In genomic region chr18:39406941-39407340, GRCh38 we compare ENCODE assay signal across 21 cellular contexts.
DNase-seq lines count a peak whose midpoint lies in the region; ATAC-seq and TF ChIP-seq lines count a peak whose summit lies in the region.
"Had no signal": no experiment of that assay in that cellular context is flagged by ENCODE, and none has a peak within 500 bp of the region (broad histone marks: within the 10 kb centered on the region; RNA-seq: fewer than 3 reads in every experiment).

No MANE protein-coding gene starts in this region.

- H3K27me3 ChIP-seq in OCI-LY3 (ENCODE audit: low read depth, low read length) (no peaks in the 10 kb centered on the region), prostate gland (replicated peaks; ENCODE audit: insufficient read depth) (no peaks in the 10 kb centered on the region)
- H3K27me3 ChIP-seq: BLaER1 treated with 17β-estradiol and CSF1 and Interleukin-3, amounts not matched to agents 10 nM and 100 nM; MG63 had no signal

- no peaks in the 10 kb centered on the region for H4K20me1 ChIP-seq in OCI-LY3 (ENCODE audit: insufficient read depth, low read length)
- H4K20me1 ChIP-seq: BLaER1 treated with 17β-estradiol and CSF1 and Interleukin-3, amounts not matched to agents 10 nM and 100 nM had no signal

- DNase-seq in DMS153 (lab: John Stamatoyannopoulos, UW) (peak; percentile 33), DMS153 treated with DMSO at 0.1 percent for 48 hours (lab: John Stamatoyannopoulos, UW; ENCODE audit: unreplicated experiment) (no peak), NCI-H146 treated with DMSO at 0.1 percent for 48 hours (lab: John Stamatoyannopoulos, UW; ENCODE audit: unreplicated experiment) (peak; percentile 55), prostate gland (ENCODE audit: low spot score) (peak; percentile 27), sciatic nerve (ENCODE audit: low spot score) (no peak), cerebellar nuclear complex (lab: John Stamatoyannopoulos, UW) (no peak)
- DNase-seq: 8988T; CD4-positive, alpha-beta memory T cell; EL; GF-D8; Kasumi-1; MG63; NCI-H1436 treated with DMSO at 0.1 percent for 48 hours; NCI-H446; NCI-H82; PC-9; RPMI8226; SHP77 had no signal

- H3K4me3 ChIP-seq in OCI-LY3 (ENCODE audit: low read length): no peak overlapping the region
- no peak overlapping the region for H3K4me3 ChIP-seq in prostate gland
- H3K4me3 ChIP-seq: BLaER1 treated with 17β-estradiol and CSF1 and Interleukin-3, amounts not matched to agents 10 nM and 100 nM; MG63; PC-9 had no signal

- no peak for TF ChIP-seq POLR2A in prostate gland (IDR thresholded peaks at IDR 0.05)

- H3K36me3 ChIP-seq in OCI-LY3 (replicated peaks; ENCODE audit: low read depth, low read length): no peaks in the 10 kb centered on the region
- H3K36me3 ChIP-seq in prostate gland: no peaks in the 10 kb centered on the region
- H3K36me3 ChIP-seq: BLaER1 treated with 17β-estradiol and CSF1 and Interleukin-3, amounts not matched to agents 10 nM and 100 nM; MG63 had no signal

- no peak for ATAC-seq in sciatic nerve
- no peak for ATAC-seq in GM21737 (IDR thresholded peaks at IDR 0.05; ENCODE audit: unreplicated experiment)

- H3K4me1 ChIP-seq in OCI-LY3 (ENCODE audit: low read length) (no peaks in the 10 kb centered on the region), prostate gland (replicated peaks) (no peaks in the 10 kb centered on the region)
- H3K4me1 ChIP-seq: BLaER1 treated with 17β-estradiol and CSF1 and Interleukin-3, amounts not matched to agents 10 nM and 100 nM had no signal

- TF ChIP-seq CTCF in OCI-LY3 (IDR thresholded peaks at IDR 0.05; ENCODE audit: low read depth, low read length) (no peak), prostate gland (IDR thresholded peaks at IDR 0.05) (no peak)

- H3K4me2 ChIP-seq in OCI-LY3 (ENCODE audit: low read length): no peak overlapping the region
- H3K4me2 ChIP-seq: BLaER1 treated with 17β-estradiol and CSF1 and Interleukin-3, amounts not matched to agents 10 nM and 100 nM; PC-9 had no signal

- no peak overlapping the region for H3K9ac ChIP-seq in OCI-LY3 (ENCODE audit: low read length)
- H3K9ac ChIP-seq: BLaER1 treated with 17β-estradiol and CSF1 and Interleukin-3, amounts not matched to agents 10 nM and 100 nM had no signal

- H3K27ac ChIP-seq in OCI-LY3 (ENCODE audit: low read length) (no peak overlapping the region), prostate gland (no peak overlapping the region)
- H3K27ac ChIP-seq: BLaER1 treated with 17β-estradiol and CSF1 and Interleukin-3, amounts not matched to agents 10 nM and 100 nM; PC-9 had no signal

- 62% methylated on average over 3 of the region's 3 CpGs for WGBS in prostate gland

- peak overlapping the region; percentile 51; the same call in 1 of the 2 replicates for H2AFZ ChIP-seq in OCI-LY3 (ENCODE audit: low read depth, low read length)
- H2AFZ ChIP-seq: PC-9 had no signal

- intact Hi-C loops in prostate gland (cut with DNase I): no loop called here
- intact Hi-C loops in sciatic nerve (cut with DNase I): no loop called here

- no peaks in the 10 kb centered on the region for H3K9me3 ChIP-seq in OCI-LY3 (ENCODE audit: insufficient read depth, low read length)
- H3K9me3 ChIP-seq in prostate gland: no peaks in the 10 kb centered on the region
- H3K9me3 ChIP-seq: BLaER1 treated with 17β-estradiol and CSF1 and Interleukin-3, amounts not matched to agents 10 nM and 100 nM; MG63 had no signal

- no peaks in the 10 kb centered on the region for H3K79me2 ChIP-seq in OCI-LY3 (ENCODE audit: low read length)

Comparison
In these comparisons a context has a peak if more than half of its experiments do, and no peak if none do; other contexts are left out.
1. DNase-seq: peak in DMS153 (single experiment), NCI-H146 treated with DMSO at 0.1 percent for 48 hours (single experiment) and prostate gland (single experiment); none in DMS153 treated with DMSO at 0.1 percent for 48 hours (single experiment), sciatic nerve (single experiment) and cerebellar nuclear complex (0 of 2).